8 cellular contexts compared by ENCODE assay signal in the genomic region with DNA sequence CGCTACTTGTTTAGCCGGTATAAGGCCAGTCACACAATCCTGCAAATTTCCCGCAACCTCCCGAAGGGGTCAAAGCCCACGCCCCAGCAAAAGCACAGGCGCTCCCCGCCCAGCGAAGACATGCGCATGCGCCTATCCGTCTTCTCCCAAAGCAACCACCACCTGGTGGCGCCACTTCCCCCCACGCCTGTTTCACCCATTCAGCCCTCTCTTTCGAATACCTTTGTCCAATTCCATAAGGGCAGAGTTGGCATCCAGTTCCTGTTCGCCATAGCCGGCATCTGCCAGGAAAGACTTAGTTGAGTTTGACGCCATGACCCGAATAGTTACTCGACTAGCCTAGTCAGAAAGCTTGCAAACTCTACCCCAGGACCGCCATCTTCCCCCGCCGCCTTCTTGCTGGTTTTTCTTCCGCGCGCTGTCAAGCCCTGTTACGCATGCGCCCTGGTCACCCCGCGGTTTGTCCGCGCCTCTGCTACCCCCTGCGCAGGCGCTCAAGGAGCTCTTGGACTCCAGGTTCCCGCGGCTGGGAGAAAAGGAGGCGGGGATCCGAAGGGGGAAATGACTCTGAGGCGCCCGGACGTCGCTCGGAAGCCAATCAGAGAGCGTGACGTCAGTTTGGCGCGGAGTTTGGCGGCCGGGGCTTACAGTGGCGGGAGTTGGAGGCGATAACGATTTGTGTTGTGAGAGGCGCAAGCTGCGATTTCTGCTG. TPM values are rescaled to one million over a fixed set of nuclear protein-coding genes. Genes with fewer than 3 reads are reported as not detected.
DNase-seq lines count a peak whose midpoint lies in the region; ATAC-seq and TF ChIP-seq lines count a peak whose summit lies in the region.

A gene with protein sequence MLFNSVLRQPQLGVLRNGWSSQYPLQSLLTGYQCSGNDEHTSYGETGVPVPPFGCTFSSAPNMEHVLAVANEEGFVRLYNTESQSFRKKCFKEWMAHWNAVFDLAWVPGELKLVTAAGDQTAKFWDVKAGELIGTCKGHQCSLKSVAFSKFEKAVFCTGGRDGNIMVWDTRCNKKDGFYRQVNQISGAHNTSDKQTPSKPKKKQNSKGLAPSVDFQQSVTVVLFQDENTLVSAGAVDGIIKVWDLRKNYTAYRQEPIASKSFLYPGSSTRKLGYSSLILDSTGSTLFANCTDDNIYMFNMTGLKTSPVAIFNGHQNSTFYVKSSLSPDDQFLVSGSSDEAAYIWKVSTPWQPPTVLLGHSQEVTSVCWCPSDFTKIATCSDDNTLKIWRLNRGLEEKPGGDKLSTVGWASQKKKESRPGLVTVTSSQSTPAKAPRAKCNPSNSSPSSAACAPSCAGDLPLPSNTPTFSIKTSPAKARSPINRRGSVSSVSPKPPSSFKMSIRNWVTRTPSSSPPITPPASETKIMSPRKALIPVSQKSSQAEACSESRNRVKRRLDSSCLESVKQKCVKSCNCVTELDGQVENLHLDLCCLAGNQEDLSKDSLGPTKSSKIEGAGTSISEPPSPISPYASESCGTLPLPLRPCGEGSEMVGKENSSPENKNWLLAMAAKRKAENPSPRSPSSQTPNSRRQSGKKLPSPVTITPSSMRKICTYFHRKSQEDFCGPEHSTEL (plus strand): TSS at position 626 of the 712 bp plus-strand sequence. CDS start 143 bp downstream, outside the sequence.
A gene with protein sequence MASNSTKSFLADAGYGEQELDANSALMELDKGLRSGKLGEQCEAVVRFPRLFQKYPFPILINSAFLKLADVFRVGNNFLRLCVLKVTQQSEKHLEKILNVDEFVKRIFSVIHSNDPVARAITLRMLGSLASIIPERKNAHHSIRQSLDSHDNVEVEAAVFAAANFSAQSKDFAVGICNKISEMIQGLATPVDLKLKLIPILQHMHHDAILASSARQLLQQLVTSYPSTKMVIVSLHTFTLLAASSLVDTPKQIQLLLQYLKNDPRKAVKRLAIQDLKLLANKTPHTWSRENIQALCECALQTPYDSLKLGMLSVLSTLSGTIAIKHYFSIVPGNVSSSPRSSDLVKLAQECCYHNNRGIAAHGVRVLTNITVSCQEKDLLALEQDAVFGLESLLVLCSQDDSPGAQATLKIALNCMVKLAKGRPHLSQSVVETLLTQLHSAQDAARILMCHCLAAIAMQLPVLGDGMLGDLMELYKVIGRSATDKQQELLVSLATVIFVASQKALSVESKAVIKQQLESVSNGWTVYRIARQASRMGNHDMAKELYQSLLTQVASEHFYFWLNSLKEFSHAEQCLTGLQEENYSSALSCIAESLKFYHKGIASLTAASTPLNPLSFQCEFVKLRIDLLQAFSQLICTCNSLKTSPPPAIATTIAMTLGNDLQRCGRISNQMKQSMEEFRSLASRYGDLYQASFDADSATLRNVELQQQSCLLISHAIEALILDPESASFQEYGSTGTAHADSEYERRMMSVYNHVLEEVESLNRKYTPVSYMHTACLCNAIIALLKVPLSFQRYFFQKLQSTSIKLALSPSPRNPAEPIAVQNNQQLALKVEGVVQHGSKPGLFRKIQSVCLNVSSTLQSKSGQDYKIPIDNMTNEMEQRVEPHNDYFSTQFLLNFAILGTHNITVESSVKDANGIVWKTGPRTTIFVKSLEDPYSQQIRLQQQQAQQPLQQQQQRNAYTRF (minus strand): TSS at position 435 of the 712 bp plus-strand sequence. CDS start 120 bp downstream, at position 315.

- H3K36me3 Mint-ChIP-seq in activated naive CD8-positive, alpha-beta T cell treated with anti-CD3 and anti-CD28 coated beads, Interleukin-2, amount 10 ng/mL, durations not matched to agents 7 days and 5 days = peaks cover 35% of the 10 kb centered on the region
- H3K36me3 Mint-ChIP-seq in glutamatergic neuron (ENCODE audit: unreplicated experiment) = no peaks in the 10 kb centered on the region

- peaks cover 52% of the 10 kb centered on the region for H3K4me1 Mint-ChIP-seq in activated naive CD8-positive, alpha-beta T cell treated with anti-CD3 and anti-CD28 coated beads, Interleukin-2, amount 10 ng/mL, durations not matched to agents 7 days and 5 days
- peaks cover 4% of the 10 kb centered on the region for H3K4me1 Mint-ChIP-seq in glutamatergic neuron (ENCODE audit: low read depth, unreplicated experiment)

- H3K27ac Mint-ChIP-seq in activated naive CD8-positive, alpha-beta T cell treated with anti-CD3 and anti-CD28 coated beads, Interleukin-2, amount 10 ng/mL, durations not matched to agents 7 days and 5 days = peak within 1 kb of the TSS; percentile 93
- peak within 1 kb of the TSS; percentile 96 for H3K27ac Mint-ChIP-seq in glutamatergic neuron (ENCODE audit: unreplicated experiment)

- H3K4me2 ChIP-seq in SU-DHL-6 (ENCODE audit: low read depth, low read length, poor library complexity, severe bottlenecking) = peak within 1 kb of the TSS; percentile 90
- H3K4me2 ChIP-seq in osteoblast (ENCODE audit: insufficient read depth, low read length) = peak within 1 kb of the TSS; percentile 95

- H3F3A ChIP-seq in SU-DHL-6 (ENCODE audit: insufficient read depth) = no peaks in the 10 kb centered on the region; the same call in 1 of the 2 replicates

- H3K27me3 ChIP-seq in SU-DHL-6 (ENCODE audit: low read length) (no peaks in the 10 kb centered on the region), osteoblast (ENCODE audit: insufficient read depth, low read length) (no peaks in the 10 kb centered on the region), thymus (ENCODE audit: control insufficient read depth, insufficient read depth) (no peaks in the 10 kb centered on the region)

- H4K20me1 ChIP-seq in SU-DHL-6 (ENCODE audit: low read depth, low read length) (peaks cover 35% of the 10 kb centered on the region), osteoblast (ENCODE audit: insufficient read depth, low read length) (peaks cover 6% of the 10 kb centered on the region)

- H3K27me3 Mint-ChIP-seq in activated naive CD8-positive, alpha-beta T cell treated with anti-CD3 and anti-CD28 coated beads, Interleukin-2, amount 10 ng/mL, durations not matched to agents 7 days and 5 days = no peaks in the 10 kb centered on the region
- peaks cover 3% of the 10 kb centered on the region for H3K27me3 Mint-ChIP-seq in glutamatergic neuron (ENCODE audit: unreplicated experiment)

- peak within 1 kb of the TSS; percentile 90 for H3K9ac ChIP-seq in SU-DHL-6 (ENCODE audit: low read length)

- H3K9me2 ChIP-seq in SU-DHL-6 (replicated peaks; ENCODE audit: insufficient read depth, low read length) = no peaks in the 10 kb centered on the region

- under 1% methylated on average over 53 of the region's 53 CpGs for whole genome bisulfite sequencing in thymus

- peak; percentile 100 for DNase-seq in NCI-H128 (lab: John Stamatoyannopoulos, UW; ENCODE audit: unreplicated experiment)
- peak; percentile 97 for DNase-seq in activated naive CD8-positive, alpha-beta T cell treated with anti-CD3 and anti-CD28 coated beads, Interleukin-2, amount 10 ng/mL, durations not matched to agents 7 days and 5 days
- peak; percentile 98 for DNase-seq in glutamatergic neuron
- DNase-seq in osteoblast (ENCODE audit: insufficient read length, low spot score, missing footprints) = peak; percentile 96

- H2AFZ ChIP-seq in SU-DHL-6 (ENCODE audit: low read depth, low read length, severe bottlenecking) = peak within 1 kb of the TSS; percentile 77
- H2AFZ ChIP-seq in osteoblast (ENCODE audit: low read length) = peak within 1 kb of the TSS; percentile 98

- TF ChIP-seq CTCF in GM12873 (IDR thresholded peaks at IDR 0.05; ENCODE audit: insufficient read depth, low read depth, low read length, missing control alignments) (peak; percentile 92), SU-DHL-6 (IDR thresholded peaks at IDR 0.05; ENCODE audit: insufficient read depth, low read length, poor library complexity, severe bottlenecking) (peak; percentile 96), glutamatergic neuron (IDR thresholded peaks at IDR 0.05; ENCODE audit: partially characterized antibody, unreplicated experiment) (peak; percentile 87), osteoblast (IDR thresholded peaks at IDR 0.05; ENCODE audit: extremely low read depth, low read depth, low read length) (peak; percentile 99)

- POLR2A ChIA-PET in activated naive CD8-positive, alpha-beta T cell treated with anti-CD3 and anti-CD28 coated beads, Interleukin-2, amount 10 ng/mL, durations not matched to agents 7 days and 5 days (lab: Charles Lee) = interaction anchor here (0.6 to 3.2 kb wide), 23 partner anchors 8 to 669 kb away, joined by 3 to 20 read pairs (median 5); a partner anchor contains a TSS

- peak within 1 kb of the TSS; percentile 98 for H3K4me3 ChIP-seq in SU-DHL-6 (ENCODE audit: insufficient read depth, low read length, poor library complexity, severe bottlenecking)
- H3K4me3 ChIP-seq in osteoblast (ENCODE audit: insufficient read depth, low read length) = peak within 1 kb of the TSS; percentile 83
- peak within 1 kb of the TSS; percentile 82 for H3K4me3 ChIP-seq in thymus (ENCODE audit: low read length)

- peak within 1 kb of the TSS; percentile 84 for H3K27ac ChIP-seq in SU-DHL-6 (ENCODE audit: low read depth, low read length)
- peak within 1 kb of the TSS; percentile 77 for H3K27ac ChIP-seq in osteoblast (ENCODE audit: low read depth, low read length)
- H3K27ac ChIP-seq in thymus (ENCODE audit: low read depth) = peak within 1 kb of the TSS; percentile 96

- peaks cover 93% of the 10 kb centered on the region for H3K79me2 ChIP-seq in SU-DHL-6 (ENCODE audit: insufficient read depth, low read length)
- peaks cover 68% of the 10 kb centered on the region for H3K79me2 ChIP-seq in osteoblast (ENCODE audit: insufficient read depth, low read length)

- H3K36me3 ChIP-seq in SU-DHL-6 (ENCODE audit: low read length) (peaks cover 12% of the 10 kb centered on the region; the same call in 1 of the 2 replicates), osteoblast (ENCODE audit: insufficient read depth, low read length) (no peaks in the 10 kb centered on the region), thymus (ENCODE audit: control insufficient read depth, insufficient read depth) (no peaks in the 10 kb centered on the region)

- no peaks in the 10 kb centered on the region for H3K9me3 ChIP-seq in SU-DHL-6 (ENCODE audit: insufficient read depth, low read length)
- H3K9me3 ChIP-seq in osteoblast (ENCODE audit: low read depth, low read length) = no peaks in the 10 kb centered on the region
- no peaks in the 10 kb centered on the region for H3K9me3 ChIP-seq in thymus (ENCODE audit: control insufficient read depth)

- H3K4me3 Mint-ChIP-seq in activated naive CD8-positive, alpha-beta T cell treated with anti-CD3 and anti-CD28 coated beads, Interleukin-2, amount 10 ng/mL, durations not matched to agents 7 days and 5 days = peak within 1 kb of the TSS; percentile 90
- peak within 1 kb of the TSS; percentile 95 for H3K4me3 Mint-ChIP-seq in glutamatergic neuron (ENCODE audit: unreplicated experiment)

- H3K9me3 Mint-ChIP-seq in activated naive CD8-positive, alpha-beta T cell treated with anti-CD3 and anti-CD28 coated beads, Interleukin-2, amount 10 ng/mL, durations not matched to agents 7 days and 5 days = no peaks in the 10 kb centered on the region
- peaks cover 4% of the 10 kb centered on the region for H3K9me3 Mint-ChIP-seq in glutamatergic neuron (ENCODE audit: unreplicated experiment)

- peaks cover 44% of the 10 kb centered on the region for H3K4me1 ChIP-seq in osteoblast (ENCODE audit: insufficient read depth, low read length)
- peaks cover 3% of the 10 kb centered on the region for H3K4me1 ChIP-seq in thymus (ENCODE audit: control insufficient read depth, insufficient read depth, low read length)

- ATAC-seq in HG02759 (IDR thresholded peaks at IDR 0.05; ENCODE audit: unreplicated experiment) = peak; percentile 77
- peak; percentile 92 for ATAC-seq in activated naive CD8-positive, alpha-beta T cell treated with anti-CD3 and anti-CD28 coated beads, Interleukin-2, amount 10 ng/mL, durations not matched to agents 7 days and 5 days (ENCODE audit: low read depth)

RNA-seq across cellular contexts. Expression of the first gene that starts in this region (rescaled TPM):
- total RNA-seq in activated naive CD8-positive, alpha-beta T cell treated with anti-CD3 and anti-CD28 coated beads, Interleukin-2, amount 10 ng/mL, durations not matched to agents 7 days and 5 days = 10 to 100 TPM; 49.7 to 54.7 TPM
- total RNA-seq in glutamatergic neuron (ENCODE audit: unreplicated experiment) = 7.4 TPM
- 2.9 and 3.2 TPM in 2 replicates for total RNA-seq in osteoblast
- polyA plus RNA-seq in thymus = 0.71 TPM

RNA-seq across cellular contexts. Expression of the second gene that starts in this region (rescaled TPM):
- 10 to 100 TPM; 22.6 to 23.0 TPM for total RNA-seq in activated naive CD8-positive, alpha-beta T cell treated with anti-CD3 and anti-CD28 coated beads, Interleukin-2, amount 10 ng/mL, durations not matched to agents 7 days and 5 days
- total RNA-seq in glutamatergic neuron (ENCODE audit: unreplicated experiment) = 17.6 TPM
- total RNA-seq in osteoblast = 20.3 and 21.5 TPM in 2 replicates
- 9.7 TPM for polyA plus RNA-seq in thymus

Comparison
In these comparisons a context has a peak if more than half of its experiments do, and no peak if none do; other contexts are left out.
1. Peak in every context shown above with its lines: DNase-seq, ATAC-seq, H3K4me3 ChIP-seq and H3K27ac ChIP-seq.